Comparison of ENCODE assay signal across 8 cellular contexts in the genomic region with DNA sequence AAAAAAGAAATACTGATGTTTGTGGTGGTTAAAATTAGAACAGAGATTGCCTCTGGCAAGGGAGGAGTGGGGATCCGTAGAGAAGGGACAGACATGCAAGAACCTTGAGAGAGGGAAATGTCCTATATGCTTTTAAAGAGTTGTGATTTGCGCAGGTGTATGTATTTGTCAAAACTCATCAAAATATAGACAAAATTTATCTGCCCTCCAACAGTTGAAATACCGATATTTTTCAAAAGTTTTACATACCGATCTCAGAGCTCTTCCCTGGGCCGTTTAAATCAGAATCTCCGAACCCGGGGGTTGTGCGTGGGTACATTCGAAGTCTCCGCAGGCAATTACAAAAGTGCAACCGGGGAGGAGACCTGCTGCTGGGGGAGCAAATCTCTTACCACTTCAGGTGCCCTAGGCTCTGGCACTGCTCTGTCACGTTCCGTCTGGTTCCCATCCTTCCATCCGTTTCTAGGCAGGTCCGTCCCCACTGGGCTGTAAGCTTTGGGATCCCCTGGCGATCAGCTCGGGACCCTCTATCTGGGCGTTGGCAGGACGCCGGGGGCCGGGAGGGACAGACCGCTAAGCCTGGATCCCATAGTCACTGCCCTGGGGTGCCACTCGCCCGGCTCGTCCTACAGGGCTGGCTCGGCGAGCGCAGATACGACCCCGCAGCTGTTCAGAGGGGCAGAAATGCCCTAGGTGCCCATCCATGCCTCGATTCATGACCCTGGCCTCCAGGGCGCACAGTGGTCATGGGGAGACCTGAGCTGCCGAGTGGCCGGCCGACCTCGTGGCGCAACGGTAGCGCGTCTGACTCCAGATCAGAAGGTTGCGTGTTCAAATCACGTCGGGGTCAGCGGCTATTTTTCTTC. TPM values are rescaled to one million over a fixed set of nuclear protein-coding genes. Genes with fewer than 3 reads are reported as not detected.
A peak's percentile ranks its signal among the peaks of the same experiment; 100 is the strongest.
DNase-seq lines count a peak whose midpoint lies in the region; ATAC-seq and TF ChIP-seq lines count a peak whose summit lies in the region.

No MANE protein-coding gene starts in this region.

- intact Hi-C loops in left lung (cut with DNase I): loop anchor here (5.0 to 10.0 kb wide), 2 partner anchors 36 to 61 kb away; a partner anchor contains a TSS

- peaks cover 14 to 45% of the 10 kb centered on the region in 2 donors for H3K4me1 ChIP-seq in left lung

- peak overlapping the region; percentile 67 for H3K4me3 ChIP-seq in AG09309 (ENCODE audit: control insufficient read depth, low read depth, low read length)
- H3K4me3 ChIP-seq in left lung: peak overlapping the region; percentile 62 to 70

- ATAC-seq in GM21723 (IDR thresholded peaks at IDR 0.05; ENCODE audit: unreplicated experiment) (peak; percentile 23), left lung (peak; percentile 34), HG02763 (IDR thresholded peaks at IDR 0.05; ENCODE audit: unreplicated experiment) (no peak)

- no peaks in the 10 kb centered on the region for H3K27me3 ChIP-seq in left lung

- TF ChIP-seq CTCF in AG09309 (IDR thresholded peaks at IDR 0.05; ENCODE audit: control insufficient read depth, insufficient read depth, low read depth, low read length, missing control alignments) (no peak), left lung (IDR thresholded peaks at IDR 0.05) (no peak)

- H3K36me3 ChIP-seq in left lung: no peaks in the 10 kb centered on the region

- no peaks in the 10 kb centered on the region for H3K9me3 ChIP-seq in left lung

- no peak for DNase-seq in AG09309 (ENCODE audit: low read depth)
- peak; percentile 57 for DNase-seq in NCI-H2227 treated with DMSO at 0.1 percent for 48 hours (lab: John Stamatoyannopoulos, UW)
- peak; percentile 87 to 94 for DNase-seq in activated CD4-positive, alpha-beta T cell treated with anti-CD3 and anti-CD28 coated beads for 4 hours
- peak; percentile 38 for DNase-seq in dedifferentiated amniotic fluid mesenchymal stem cell (ENCODE audit: extremely low spot score)
- DNase-seq in left lung: peak; percentile 89 to 91
- DNase-seq in stimulated activated CD4-positive, alpha-beta T cell treated with anti-CD3 and anti-CD28 coated beads, Interleukin-2, amount 100 ng/mL, for 24 hours: peak; percentile 95 to 96

- peak overlapping the region; percentile 97 for H3K27ac ChIP-seq in left lung

RNA-seq across cellular contexts. Expression of a gene that starts 4.2 kb away (rescaled TPM):
- total RNA-seq in left lung: 10 to 100 TPM in 1 of 2 donors, 1 to 10 TPM in 1; 8.8 to 10.6 TPM

RNA-seq across cellular contexts. Expression of a gene that starts 9.6 kb away (rescaled TPM):
- 10 to 100 TPM; 15.0 to 15.9 TPM for total RNA-seq in left lung

RNA-seq across cellular contexts. Expression of a gene that starts 23.1 kb away (rescaled TPM):
- total RNA-seq in left lung: 10 to 100 TPM; 48.3 to 48.9 TPM

RNA-seq across cellular contexts. Expression of a gene that starts 24.6 kb away (rescaled TPM):
- 10 to 100 TPM in 1 of 2 donors, 1 to 10 TPM in 1; 2.7 to 10.2 TPM for total RNA-seq in left lung

RNA-seq across cellular contexts. Expression of a gene that starts 33.6 kb away (rescaled TPM):
- total RNA-seq in left lung: 100 to 1,000 TPM; 101 to 111 TPM
